In genomic region chr22:49413551-49413950, GRCh38 we compare ENCODE assay signal across 26 cellular contexts.
"Had no signal": no experiment of that assay in that cellular context is flagged by ENCODE, and none has a peak within 500 bp of the region (broad histone marks: within the 10 kb centered on the region; RNA-seq: fewer than 3 reads in every experiment).

No MANE protein-coding gene starts in this region.

- H3K36me3 Mint-ChIP-seq: activated naive CD8-positive, alpha-beta T cell treated with anti-CD3 and anti-CD28 coated beads, Interleukin-2, amount 10 ng/mL, durations not matched to agents 7 days and 5 days; immature natural killer cell had no signal

- H3K27ac ChIP-seq: breast epithelium, left ventricle myocardium inferior, upper lobe of right lung had no signal

- H3K9me3 ChIP-seq: upper lobe of right lung had no signal

- H3K27ac Mint-ChIP-seq: activated B cell treated with CpG ODN at 0.5 μM for 24 hours; activated CD4-positive, alpha-beta T cell treated with anti-CD3 and anti-CD28 coated beads for 36 hours; activated naive CD4-positive, alpha-beta T cell treated with anti-CD3 and anti-CD28 coated beads for 36 hours; activated naive CD8-positive, alpha-beta T cell treated with anti-CD3 and anti-CD28 coated beads, Interleukin-2, amount 10 ng/mL, durations not matched to agents 7 days and 5 days; activated T-helper 2 cell treated with anti-CD3 and anti-CD28 coated beads, Interferon-gamma antibody, Interleukin-2, Interleukin-4, amounts not matched to agents 10 μg/mL and 5 μg/mL and 100 μg/mL, durations not matched to agents 14 hours and 24 hours and 36 hours; immature natural killer cell; nephron; T-helper 17 cell had no signal

- H3K9me3 Mint-ChIP-seq: activated naive CD8-positive, alpha-beta T cell treated with anti-CD3 and anti-CD28 coated beads, Interleukin-2, amount 10 ng/mL, durations not matched to agents 7 days and 5 days; activated T-helper 2 cell treated with anti-CD3 and anti-CD28 coated beads, Interferon-gamma antibody, Interleukin-2, Interleukin-4, amounts not matched to agents 10 μg/mL and 5 μg/mL and 100 μg/mL, durations not matched to agents 14 hours and 24 hours and 36 hours; immature natural killer cell; nephron had no signal

- H3K4me1 ChIP-seq: breast epithelium, left ventricle myocardium inferior, upper lobe of right lung had no signal

- DNase-seq: activated B cell treated with CpG ODN at 0.5 μM for 24 hours; activated CD4-positive, alpha-beta T cell treated with anti-CD3 and anti-CD28 coated beads for 36 hours; activated CD4-positive, alpha-beta T cell treated with anti-CD3 and anti-CD28 coated beads, Interleukin-2, amount 50 U/mL, for 48 hours; activated CD8-positive, alpha-beta memory T cell treated with anti-CD3 and anti-CD28 coated beads, Interleukin-2, amount 50 U/mL, for 48 hours; activated naive CD4-positive, alpha-beta T cell treated with anti-CD3 and anti-CD28 coated beads for 36 hours; activated naive CD8-positive, alpha-beta T cell treated with anti-CD3 and anti-CD28 coated beads, Interleukin-2, amount 10 ng/mL, durations not matched to agents 7 days and 5 days; activated T-cell treated with anti-CD3 and anti-CD28 coated beads, Interleukin-2, amount 50 U/mL, for 4 hours; amniotic stem cell; cortex of kidney; erythroblast; foreskin fibroblast; immature natural killer cell; left ventricle myocardium inferior; mammary epithelial cell; midbrain; nucleus accumbens; stimulated activated CD4-positive, alpha-beta T cell treated with anti-CD3 and anti-CD28 coated beads, Interleukin-2, amount 100 ng/mL, for 48 hours; stimulated activated CD8-positive, alpha-beta memory T cell treated with anti-CD3 and anti-CD28 coated beads, Interleukin-4, amount 100 ng/mL, for 48 hours; stimulated activated naive CD8-positive, alpha-beta T cell treated with anti-CD3 and anti-CD28 coated beads, Interleukin-15, Interleukin-2, amounts not matched to agents 100 U/mL and 50 U/mL, for 24 hours; SW 1271; T-helper 17 cell; upper lobe of right lung had no signal

- H3K4me3 ChIP-seq: breast epithelium, left ventricle myocardium inferior, upper lobe of right lung had no signal

- H3K4me3 Mint-ChIP-seq: activated B cell treated with CpG ODN at 0.5 μM for 24 hours; activated CD4-positive, alpha-beta T cell treated with anti-CD3 and anti-CD28 coated beads for 36 hours; activated naive CD4-positive, alpha-beta T cell treated with anti-CD3 and anti-CD28 coated beads for 36 hours; activated naive CD8-positive, alpha-beta T cell treated with anti-CD3 and anti-CD28 coated beads, Interleukin-2, amount 10 ng/mL, durations not matched to agents 7 days and 5 days; activated T-cell treated with anti-CD3 and anti-CD28 coated beads, Interleukin-2, amount 50 U/mL, for 4 hours; central memory CD8-positive, alpha-beta T cell; immature natural killer cell; nephron; T-helper 17 cell had no signal

- H3K36me3 ChIP-seq: breast epithelium, left ventricle myocardium inferior, upper lobe of right lung had no signal

- H3K4me1 Mint-ChIP-seq: activated B cell treated with CpG ODN at 0.5 μM for 24 hours; activated CD4-positive, alpha-beta T cell treated with anti-CD3 and anti-CD28 coated beads for 36 hours; activated naive CD8-positive, alpha-beta T cell treated with anti-CD3 and anti-CD28 coated beads, Interleukin-2, amount 10 ng/mL, durations not matched to agents 7 days and 5 days; central memory CD8-positive, alpha-beta T cell; immature natural killer cell; nephron; T-helper 17 cell had no signal
